8 cellular contexts compared by ENCODE assay signal in genomic region chr2:119223521-119224390, GRCh38. TPM values are rescaled to one million over a fixed set of nuclear protein-coding genes. Genes with fewer than 3 reads are reported as not detected.
DNase-seq lines count a peak whose midpoint lies in the region; ATAC-seq, FAIRE-seq and TF ChIP-seq lines count a peak whose summit lies in the region.

TSS of gene STEAP3 (plus strand) at chr2:119223834. CDS start at chr2:119231013, 7,179 bp downstream.

- no peaks in the 10 kb centered on the region for H3K27me3 Mint-ChIP-seq in Caco-2 (ENCODE audit: insufficient read depth, unreplicated experiment)
- peaks cover 25% of the 10 kb centered on the region for H3K27me3 Mint-ChIP-seq in astrocyte (ENCODE audit: low read depth, unreplicated experiment)

- H3K79me2 ChIP-seq in astrocyte (ENCODE audit: insufficient read depth, low read length): peaks cover 43% of the 10 kb centered on the region

- no peaks in the 10 kb centered on the region for H3K9me3 Mint-ChIP-seq in Caco-2 (ENCODE audit: unreplicated experiment)
- no peaks in the 10 kb centered on the region for H3K9me3 Mint-ChIP-seq in astrocyte (ENCODE audit: unreplicated experiment)

- POLR2A ChIA-PET in Caco-2 (lab: Charles Lee): interaction anchor here (0.7 to 0.9 kb wide), 2 partner anchors 32 to 143 kb away, joined by 3 to 6 read pairs; partner anchors contain the start of genes C2orf76 and DBI

- H3K4me2 ChIP-seq in astrocyte (ENCODE audit: low read length): peak within 1 kb of the TSS; percentile 93

- H3K4me1 Mint-ChIP-seq in Caco-2 (ENCODE audit: low read depth, unreplicated experiment) (no peaks in the 10 kb centered on the region), astrocyte (ENCODE audit: low read depth, unreplicated experiment) (peaks cover 7% of the 10 kb centered on the region)

- peak within 1 kb of the TSS; percentile 77 for H3K4me3 ChIP-seq in Caco-2 (ENCODE audit: low read depth, low read length)
- peak within 1 kb of the TSS; percentile 73 for H3K4me3 ChIP-seq in astrocyte (ENCODE audit: insufficient read depth, low read depth, low read length)
- H3K4me3 ChIP-seq in rectal smooth muscle tissue (ENCODE audit: low read length): peak within 1 kb of the TSS; percentile 71

- no peak within 1 kb of the TSS for H3K27ac ChIP-seq in astrocyte (ENCODE audit: low read depth, low read length)
- H3K27ac ChIP-seq in rectal smooth muscle tissue (ENCODE audit: low read depth, low read length): no peak within 1 kb of the TSS

- H3K27ac Mint-ChIP-seq in Caco-2 (ENCODE audit: unreplicated experiment) (no peak within 1 kb of the TSS), astrocyte (ENCODE audit: unreplicated experiment) (no peak within 1 kb of the TSS)

- H3K27me3 ChIP-seq in Caco-2 (replicated peaks; ENCODE audit: control insufficient read depth, insufficient read depth, low read length) (no peaks in the 10 kb centered on the region), astrocyte (ENCODE audit: insufficient read depth, low read length) (no peaks in the 10 kb centered on the region), rectal smooth muscle tissue (ENCODE audit: control insufficient read depth, insufficient read depth, low read length) (peaks cover 2% of the 10 kb centered on the region)

- H3K9ac ChIP-seq in astrocyte (ENCODE audit: low read length) (peak within 1 kb of the TSS; percentile 79), rectal smooth muscle tissue (ENCODE audit: low read length) (no peak within 1 kb of the TSS)

- ATAC-seq in GM19023 (IDR thresholded peaks at IDR 0.05; ENCODE audit: unreplicated experiment) (peak; percentile 78), HG03064 (IDR thresholded peaks at IDR 0.05; ENCODE audit: low read depth, unreplicated experiment) (peak; percentile 78)

- peak within 1 kb of the TSS; percentile 68 for H3K4me3 Mint-ChIP-seq in Caco-2 (ENCODE audit: unreplicated experiment)
- H3K4me3 Mint-ChIP-seq in astrocyte (ENCODE audit: unreplicated experiment): peak within 1 kb of the TSS; percentile 82

- H4K20me1 ChIP-seq in astrocyte (ENCODE audit: insufficient read depth, low read length): no peaks in the 10 kb centered on the region

- DNase-seq in Caco-2 (peak; percentile 90 to 93), NCI-H510A (lab: John Stamatoyannopoulos, UW) (peak; percentile 87), astrocyte (ENCODE audit: low read depth) (peak; percentile 36), hypothalamus (lab: John Stamatoyannopoulos, UW) (peak in 26 of 51 donors; percentile 10 to 60 (median 28)), amniotic stem cell (lab: John Stamatoyannopoulos, UW) (no peak)

- peak within 1 kb of the TSS; percentile 89 for H2AFZ ChIP-seq in astrocyte (ENCODE audit: low read depth, low read length)

- H3K36me3 ChIP-seq in Caco-2 (ENCODE audit: control insufficient read depth, insufficient read depth, low read length) (peaks cover 1% of the 10 kb centered on the region; the same call in 1 of the 2 replicates), astrocyte (ENCODE audit: insufficient read depth, low read length) (no peaks in the 10 kb centered on the region), rectal smooth muscle tissue (ENCODE audit: control insufficient read depth, insufficient read depth, low read length) (no peaks in the 10 kb centered on the region)

- H3K4me1 ChIP-seq in Caco-2 (peaks cover 25% of the 10 kb centered on the region), astrocyte (ENCODE audit: insufficient read depth, low read length) (peaks cover 11% of the 10 kb centered on the region), rectal smooth muscle tissue (ENCODE audit: control insufficient read depth, insufficient read depth, low read length) (no peaks in the 10 kb centered on the region)

- intact Hi-C loops in Caco-2 (cut with micrococcal nuclease; ENCODE audit: unreplicated experiment): loop anchor here (2.0 kb wide), 2 partner anchors 27 to 35 kb away; no protein-coding TSS in a partner anchor

- no TSS peak for BruUV-seq in Caco-2 (replicated peaks; lab: Mats Ljungman, UMichigan)

- no peak for TF ChIP-seq CTCF in Caco-2 (IDR thresholded peaks at IDR 0.05; ENCODE audit: insufficient read depth in 1 of 2, low read depth in 1 of 2, low read length in 1 of 2, severe bottlenecking in 1 of 2, unreplicated experiment in 1 of 2)
- TF ChIP-seq CTCF in astrocyte (IDR thresholded peaks at IDR 0.05; ENCODE audit: insufficient read depth, low read depth, low read length): no peak

- H3K9me3 ChIP-seq in Caco-2 (no peaks in the 10 kb centered on the region), astrocyte (ENCODE audit: insufficient read depth, low read depth, low read length) (no peaks in the 10 kb centered on the region)

- FAIRE-seq in astrocyte (lab: Jason Lieb, UNC): no peak

- CTCF ChIA-PET in Caco-2 (lab: Charles Lee): interaction anchor here (0.6 to 0.9 kb wide), 2 partner anchors 43 to 1210 kb away, joined by 3 read pairs; partner anchors contain the start of gene CCDC93

- H3K36me3 Mint-ChIP-seq in Caco-2 (ENCODE audit: insufficient read depth, unreplicated experiment) (no peaks in the 10 kb centered on the region), astrocyte (ENCODE audit: low read depth, unreplicated experiment) (peaks cover 10% of the 10 kb centered on the region)

RNA-seq across cellular contexts. Expression of gene STEAP3, which starts in this region (rescaled TPM):
- total RNA-seq in Caco-2 (2022) (20.1 and 20.4 TPM in 2 replicates), astrocyte (38.8 and 43.1 TPM in 2 replicates)
